ENCODE assay signal across 9 cellular contexts in the genomic region with DNA sequence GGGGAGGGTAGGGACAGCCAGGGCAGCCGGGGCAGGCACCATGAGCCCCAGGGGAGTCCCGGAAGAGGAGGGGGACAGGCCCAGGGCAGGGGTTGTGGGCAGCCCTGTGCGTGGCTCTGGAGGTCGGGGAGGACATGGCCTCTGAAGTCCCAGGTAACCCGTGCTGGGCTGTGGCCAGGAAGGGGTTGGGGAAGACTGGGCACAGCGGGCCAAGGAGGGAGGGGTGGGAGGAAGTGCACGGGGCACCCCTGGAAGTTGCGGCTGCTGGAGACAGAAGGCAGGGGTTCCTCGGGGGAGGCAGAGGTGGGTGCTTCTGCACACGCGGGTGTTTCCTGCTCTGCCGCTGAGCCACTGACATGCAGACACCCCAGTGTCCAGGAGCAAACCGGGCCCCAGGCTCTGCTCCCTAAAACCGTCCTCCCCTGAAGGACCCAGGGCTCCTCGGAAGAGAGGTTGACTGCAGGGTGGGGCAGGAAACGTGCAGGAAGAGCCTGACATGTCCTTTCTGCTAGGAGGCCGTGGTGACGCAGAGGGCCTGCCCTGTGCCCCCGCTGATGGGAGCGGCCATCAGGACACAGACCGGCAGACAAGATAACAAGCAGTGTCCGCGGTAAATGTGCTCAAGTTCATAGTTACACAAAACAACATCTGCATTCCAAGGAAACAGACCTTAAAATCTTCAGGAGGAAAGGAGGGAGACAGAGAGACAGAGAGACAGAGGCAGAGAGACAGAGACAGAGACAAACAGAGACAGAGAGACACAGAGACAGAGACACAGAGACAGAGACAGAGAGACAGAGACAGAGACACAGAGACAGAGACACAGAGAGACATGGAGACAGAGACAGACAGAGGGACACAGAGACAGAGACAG. TPM values are rescaled to one million over a fixed set of nuclear protein-coding genes. Genes with fewer than 3 reads are reported as not detected.
DNase-seq lines count a peak whose midpoint lies in the region; ATAC-seq, FAIRE-seq and TF ChIP-seq lines count a peak whose summit lies in the region.
"Had no signal": no experiment of that assay in that cellular context is flagged by ENCODE, and none has a peak within 500 bp of the region (broad histone marks: within the 10 kb centered on the region; RNA-seq: fewer than 3 reads in every experiment).

No MANE protein-coding gene starts in this region.

- H3K4me1 Mint-ChIP-seq in activated CD8-positive, alpha-beta T cell treated with anti-CD3 and anti-CD28 coated beads for 36 hours (ENCODE audit: low read depth) = peaks cover 54% of the 10 kb centered on the region

- H3K27ac ChIP-seq in A673 (ENCODE audit: low read depth, low read length, poor library complexity, severe bottlenecking) (no peak overlapping the region), tibial artery (no peak overlapping the region)

- POLR2A ChIA-PET in activated CD8-positive, alpha-beta T cell treated with anti-CD3 and anti-CD28 coated beads for 36 hours (lab: Charles Lee) = interaction anchor here (1.8 kb wide), 1 partner anchor 9 kb away, joined by 7 read pairs; the partner anchor contains the start of gene LSP1
- POLR2A ChIA-PET in A673 (lab: Charles Lee; ENCODE audit: low non-redundant PET) = no interaction called here

- DNase-seq in GM19239 (ENCODE audit: insufficient read length, low spot score) (no peak), fibroblast of pulmonary artery (ENCODE audit: low read depth) (peak; percentile 44), sciatic nerve (ENCODE audit: low spot score) (no peak), A673 (ENCODE audit: low spot score) (no peak), tibial artery (no peak), frontal cortex (ENCODE audit: low spot score in 2 of 2) (no peak), posterior vena cava (ENCODE audit: low spot score) (no peak)
- DNase-seq in activated CD8-positive, alpha-beta T cell treated with anti-CD3 and anti-CD28 coated beads for 36 hours = peak; percentile 67

- intact Hi-C loops in activated CD8-positive, alpha-beta T cell treated with anti-CD3 and anti-CD28 coated beads for 36 hours (cut with micrococcal nuclease) = loop anchor here (5.0 kb wide), 1 partner anchor 308 kb away; no protein-coding TSS in a partner anchor
- intact Hi-C loops in sciatic nerve (cut with DNase I) (no loop called here), A673 (cut with micrococcal nuclease; ENCODE audit: unreplicated experiment) (no loop called here), tibial artery (cut with DNase I; ENCODE audit: low total_unique reads) (no loop called here), posterior vena cava (cut with DNase I) (no loop called here)

- H3K9me3 ChIP-seq in A673 (ENCODE audit: low read depth, low read length, poor library complexity, severe bottlenecking) = no peaks in the 10 kb centered on the region
- no peaks in the 10 kb centered on the region for H3K9me3 ChIP-seq in tibial artery

- no peaks in the 10 kb centered on the region for H3K27me3 Mint-ChIP-seq in activated CD8-positive, alpha-beta T cell treated with anti-CD3 and anti-CD28 coated beads for 36 hours

- H3K36me3 ChIP-seq in A673 (ENCODE audit: insufficient read depth, low read length, poor library complexity, severe bottlenecking) = no peaks in the 10 kb centered on the region
- no peaks in the 10 kb centered on the region for H3K36me3 ChIP-seq in tibial artery

- no peak for TF ChIP-seq CTCF in activated CD8-positive, alpha-beta T cell treated with anti-CD3 and anti-CD28 coated beads for 36 hours (IDR thresholded peaks at IDR 0.05)
- TF ChIP-seq CTCF in fibroblast of pulmonary artery (IDR thresholded peaks at IDR 0.05; ENCODE audit: low read length, missing control alignments) (no peak), A673 (conservative IDR thresholded peaks at IDR 0.05; ENCODE audit: low read depth, low read length) (no peak), tibial artery (IDR thresholded peaks at IDR 0.05) (no peak)

- no TSS peak for BruUV-seq in A673 (replicated peaks; lab: Mats Ljungman, UMichigan)

- no peaks in the 10 kb centered on the region for H3K9me3 Mint-ChIP-seq in activated CD8-positive, alpha-beta T cell treated with anti-CD3 and anti-CD28 coated beads for 36 hours

- H3K4me3 ChIP-seq in fibroblast of pulmonary artery (replicated peaks; ENCODE audit: low read depth, low read length) (no peak overlapping the region), A673 (ENCODE audit: low read depth, low read length, poor library complexity, severe bottlenecking) (no peak overlapping the region), tibial artery (no peak overlapping the region)

- H3K4me3 Mint-ChIP-seq in activated CD8-positive, alpha-beta T cell treated with anti-CD3 and anti-CD28 coated beads for 36 hours = peak overlapping the region; percentile 57

- peak; percentile 68 for ATAC-seq in activated CD8-positive, alpha-beta T cell treated with anti-CD3 and anti-CD28 coated beads for 36 hours
- ATAC-seq in sciatic nerve = peak; percentile 88

- peak; percentile 23 for FAIRE-seq in GM19239 (lab: Jason Lieb, UNC)
- no peak for FAIRE-seq in frontal cortex (lab: Jason Lieb, UNC)

- H3K27me3 ChIP-seq in A673 (replicated peaks; ENCODE audit: insufficient read depth, low read depth, low read length, poor library complexity) (peaks cover 9% of the 10 kb centered on the region), tibial artery (no peaks in the 10 kb centered on the region)

- peak overlapping the region; percentile 91 for H3K27ac Mint-ChIP-seq in activated CD8-positive, alpha-beta T cell treated with anti-CD3 and anti-CD28 coated beads for 36 hours

- CTCF ChIA-PET in activated CD8-positive, alpha-beta T cell treated with anti-CD3 and anti-CD28 coated beads for 36 hours (lab: Charles Lee) = no interaction called here
- CTCF ChIA-PET in A673 (lab: Charles Lee) = no interaction called here

- no peaks in the 10 kb centered on the region for H3K4me1 ChIP-seq in A673 (ENCODE audit: insufficient read depth, low read length, poor library complexity, severe bottlenecking)
- H3K4me1 ChIP-seq in tibial artery = no peaks in the 10 kb centered on the region

- H3K36me3 Mint-ChIP-seq in activated CD8-positive, alpha-beta T cell treated with anti-CD3 and anti-CD28 coated beads for 36 hours (ENCODE audit: low read depth) = no peaks in the 10 kb centered on the region

RNA-seq across cellular contexts. Expression of gene TNNI2, which starts 5.7 kb away (rescaled TPM):
- total RNA-seq in activated CD8-positive, alpha-beta T cell treated with anti-CD3 and anti-CD28 coated beads for 36 hours = under 1 TPM in 1 of 2 experiments, not detected in 1; 0.92 TPM
- not detected for total RNA-seq in sciatic nerve
- not detected in 2 replicates for total RNA-seq in A673 (2021)
- total RNA-seq in frontal cortex = not detected
- 1 to 10 TPM; 1.0 to 1.3 TPM for total RNA-seq in posterior vena cava
- total RNA-seq: fibroblast of lung had no signal

RNA-seq across cellular contexts. Expression of gene LSP1, which starts 8.4 kb away (rescaled TPM):
- total RNA-seq in activated CD8-positive, alpha-beta T cell treated with anti-CD3 and anti-CD28 coated beads for 36 hours = 100 to 1,000 TPM; 247 to 251 TPM
- total RNA-seq in sciatic nerve (89.6 TPM), A673 (2021) (not detected in 2 replicates), frontal cortex (0.82 TPM), posterior vena cava (100 to 1,000 TPM in 1 of 2 donors, 10 to 100 TPM in 1; 39.1 to 122 TPM)

RNA-seq across cellular contexts. Expression of gene SYT8, which starts 9.7 kb away (rescaled TPM):
- not detected for total RNA-seq in activated CD8-positive, alpha-beta T cell treated with anti-CD3 and anti-CD28 coated beads for 36 hours
- 1.1 TPM for total RNA-seq in sciatic nerve
- total RNA-seq in A673 (2021) = not detected in 2 replicates
- total RNA-seq in frontal cortex = not detected
- total RNA-seq in posterior vena cava = not detected
- total RNA-seq: fibroblast of lung had no signal

RNA-seq across cellular contexts. Expression of gene PRR33, which starts 47.2 kb away (rescaled TPM):
- total RNA-seq in activated CD8-positive, alpha-beta T cell treated with anti-CD3 and anti-CD28 coated beads for 36 hours = under 1 TPM; 0.16 to 0.20 TPM
- total RNA-seq in sciatic nerve (not detected), A673 (2021) (not detected in 2 replicates), frontal cortex (not detected), posterior vena cava (under 1 TPM in 1 of 2 donors, not detected in 1; 0.14 TPM)
- total RNA-seq: fibroblast of lung had no signal

Comparison
In these comparisons a context has a peak if more than half of its experiments do, and no peak if none do; other contexts are left out.
1. DNase-seq: peak in activated CD8-positive, alpha-beta T cell treated with anti-CD3 and anti-CD28 coated beads for 36 hours (single experiment) and fibroblast of pulmonary artery (single experiment); none in GM19239 (single experiment), sciatic nerve (single experiment), A673 (single experiment), tibial artery (0 of 2), frontal cortex (0 of 2) and posterior vena cava (single experiment).
2. RNA of gene LSP1, which starts 8.4 kb away (total RNA-seq): 247 to 251 TPM in activated CD8-positive, alpha-beta T cell treated with anti-CD3 and anti-CD28 coated beads for 36 hours, 39.1 to 122 TPM in posterior vena cava and 89.6 TPM in sciatic nerve (single experiment); 0.82 TPM in frontal cortex (single experiment) and not detected in A673; every median in the first group is over 10 times any median in the second.